ENCODE assay signal across 14 cellular contexts in genomic region chr20:23339986-23340385, GRCh38. TPM values are rescaled to one million over a fixed set of nuclear protein-coding genes. Genes with fewer than 3 reads are reported as not detected.
DNase-seq lines count a peak whose midpoint lies in the region; ATAC-seq, FAIRE-seq and TF ChIP-seq lines count a peak whose summit lies in the region.
"Had no signal": no experiment of that assay in that cellular context is flagged by ENCODE, and none has a peak within 500 bp of the region (broad histone marks: within the 10 kb centered on the region; RNA-seq: fewer than 3 reads in every experiment).

No MANE protein-coding gene starts in this region.

- no peaks in the 10 kb centered on the region for H3F3A ChIP-seq in SK-N-SH (replicated peaks; ENCODE audit: insufficient read depth)
- H3F3A ChIP-seq in smooth muscle cell (ENCODE audit: low read depth), result no peaks in the 10 kb centered on the region

- H3K36me3 ChIP-seq in SK-N-SH (replicated peaks in 1 of 2; ENCODE audit: control insufficient read depth in 1 of 2, insufficient read depth in 2 of 2, low read length in 1 of 2) (no peaks in the 10 kb centered on the region), OCI-LY3 (replicated peaks; ENCODE audit: low read depth, low read length) (no peaks in the 10 kb centered on the region), gastrocnemius medialis (no peaks in the 10 kb centered on the region), smooth muscle cell (ENCODE audit: low read depth) (no peaks in the 10 kb centered on the region)
- H3K36me3 ChIP-seq: BLaER1 had no signal

- WGBS in SK-N-SH (ENCODE audit: low lambda C conversion rate), result 46% methylated on average over 10 of the region's 13 CpGs
- WGBS in A549 (ENCODE audit: missing lambda C conversion rate), result 77% methylated on average over 10 of the region's 13 CpGs
- WGBS in smooth muscle cell (ENCODE audit: low lambda C conversion rate), result 83% methylated on average over 13 of the region's 13 CpGs

- H3K9me2 ChIP-seq in SK-N-SH, result no peaks in the 10 kb centered on the region

- no peaks in the 10 kb centered on the region for H3K79me2 ChIP-seq in SK-N-SH (ENCODE audit: insufficient read depth)
- H3K79me2 ChIP-seq in OCI-LY3 (ENCODE audit: low read length), result no peaks in the 10 kb centered on the region
- H3K79me2 ChIP-seq in smooth muscle cell (ENCODE audit: low read depth), result no peaks in the 10 kb centered on the region

- H3K27ac ChIP-seq in SK-N-SH (ENCODE audit: low read depth in 2 of 2, low read length in 1 of 2), result no peak overlapping the region
- H3K27ac ChIP-seq in A549, result peak overlapping the region; percentile 6 to 60; a peak in 5 of 6 replicates
- H3K27ac ChIP-seq in OCI-LY3 (ENCODE audit: low read length), result no peak overlapping the region
- H3K27ac ChIP-seq in gastrocnemius medialis, result no peak overlapping the region
- no peak overlapping the region for H3K27ac ChIP-seq in smooth muscle cell (ENCODE audit: low read depth)
- H3K27ac ChIP-seq: 22Rv1, BLaER1 had no signal

- in situ Hi-C loops in gastrocnemius medialis (cut with MboI; ENCODE audit: low sequenced_read_pairs in 4 of 4), result loop anchor here (5.0 to 25.0 kb wide), 8 partner anchors 265 to 1003 kb away; partner anchors contain the start of genes THBD (in 2 of the 4), CST9 (in 1 of the 4) and SSTR4 (in 1 of the 4)

- TF ChIP-seq EP300 in SK-N-SH (IDR thresholded peaks at IDR 0.05; ENCODE audit: borderline replicate concordance in 1 of 2, low read depth in 1 of 2, low read length in 1 of 2) (no peak), A549 (IDR thresholded peaks at IDR 0.05) (no peak)

- H3K27me3 ChIP-seq in SK-N-SH (ENCODE audit: insufficient read depth) (peaks cover 31% of the 10 kb centered on the region; the same call in 1 of the 2 replicates), OCI-LY3 (ENCODE audit: low read depth, low read length) (no peaks in the 10 kb centered on the region), gastrocnemius medialis (no peaks in the 10 kb centered on the region), smooth muscle cell (ENCODE audit: low read depth) (no peaks in the 10 kb centered on the region)
- H3K27me3 ChIP-seq: BLaER1 had no signal

- H4K20me1 ChIP-seq in SK-N-SH (ENCODE audit: insufficient read depth) (no peaks in the 10 kb centered on the region), OCI-LY3 (ENCODE audit: insufficient read depth, low read length) (peaks cover 5% of the 10 kb centered on the region; the same call in 1 of the 2 replicates), smooth muscle cell (ENCODE audit: low read depth) (no peaks in the 10 kb centered on the region)
- H4K20me1 ChIP-seq: BLaER1 had no signal

- H3K4me1 ChIP-seq in SK-N-SH (ENCODE audit: control insufficient read depth in 1 of 2, insufficient read depth in 2 of 2, low read depth in 1 of 2, low read length in 1 of 2), result no peaks in the 10 kb centered on the region; a peak in 1 of 4 replicates
- no peaks in the 10 kb centered on the region for H3K4me1 ChIP-seq in A549
- peaks cover 16% of the 10 kb centered on the region for H3K4me1 ChIP-seq in OCI-LY3 (ENCODE audit: low read length)
- peaks cover 6% of the 10 kb centered on the region in 2 donors for H3K4me1 ChIP-seq in gastrocnemius medialis
- H3K4me1 ChIP-seq in smooth muscle cell (ENCODE audit: low read depth), result no peaks in the 10 kb centered on the region

- CTCF ChIA-PET in SK-N-SH (lab: Yijun Ruan, JAX) (interaction anchor here (0.7 to 9.0 kb wide), 23 partner anchors 8 to 1004 kb away, joined by 3 to 131 read pairs (median 4); partner anchors contain the start of genes NAPB and NXT1), A549 (lab: Yijun Ruan, JAX) (interaction anchor here (0.7 to 14.6 kb wide), 64 partner anchors 9 to 1026 kb away, joined by 3 to 378 read pairs (median 5); partner anchors contain the start of genes FOXA2, NXT1 and THBD)

- H2AFZ ChIP-seq in SK-N-SH (ENCODE audit: low read depth), result no peak overlapping the region
- no peak overlapping the region for H2AFZ ChIP-seq in OCI-LY3 (ENCODE audit: low read depth, low read length)
- H2AFZ ChIP-seq in smooth muscle cell (ENCODE audit: low read depth), result no peak overlapping the region
- H2AFZ ChIP-seq: GM23338 had no signal

- TF ChIP-seq RAD21 in SK-N-SH (IDR thresholded peaks at IDR 0.05; ENCODE audit: low read length) (no peak), A549 (conservative IDR thresholded peaks at IDR 0.05 in 1 of 2, IDR thresholded peaks at IDR 0.05 in 1 of 2) (no peak)

- no peak for TF ChIP-seq CTCF in SK-N-SH (IDR thresholded peaks at IDR 0.05)
- no peak for TF ChIP-seq CTCF in A549 (IDR thresholded peaks at IDR 0.05)
- no peak for TF ChIP-seq CTCF in OCI-LY3 (IDR thresholded peaks at IDR 0.05; ENCODE audit: low read depth, low read length)
- no peak for TF ChIP-seq CTCF in gastrocnemius medialis (IDR thresholded peaks at IDR 0.05 in 4 of 5, conservative IDR thresholded peaks at IDR 0.05 in 1 of 5)
- no peak for TF ChIP-seq CTCF in smooth muscle cell (IDR thresholded peaks at IDR 0.05; ENCODE audit: borderline replicate concordance, insufficient read depth, poor library complexity, severe bottlenecking)

- H3K9me3 ChIP-seq in SK-N-SH (no peaks in the 10 kb centered on the region), A549 (no peaks in the 10 kb centered on the region), OCI-LY3 (ENCODE audit: insufficient read depth, low read length) (no peaks in the 10 kb centered on the region), gastrocnemius medialis (no peaks in the 10 kb centered on the region), smooth muscle cell (replicated peaks; ENCODE audit: low read depth) (no peaks in the 10 kb centered on the region)

- DNase-seq in SK-N-SH, result no peak
- DNase-seq in A549 (ENCODE audit: low read depth in 1 of 2, low spot score in 1 of 2), result no peak
- no peak for DNase-seq in sciatic nerve (ENCODE audit: low spot score)
- no peak for DNase-seq in gastrocnemius medialis
- DNase-seq in smooth muscle cell (lab: John Stamatoyannopoulos, UW; ENCODE audit: unreplicated experiment), result no peak
- DNase-seq: DMS 273 treated with DMSO at 0.1 percent for 48 hours had no signal

- TF ChIP-seq POLR2A in A549 (IDR thresholded peaks at IDR 0.05; ENCODE audit: low read length) (no peak), gastrocnemius medialis (IDR thresholded peaks at IDR 0.05) (no peak)

- FAIRE-seq in A549 (lab: Jason Lieb, UNC), result no peak
- FAIRE-seq: GM12878, GM18507 had no signal

- H3K4me3 ChIP-seq in SK-N-SH (ENCODE audit: low read depth in 2 of 2, low read length in 1 of 2) (no peak overlapping the region), A549 (no peak overlapping the region), OCI-LY3 (ENCODE audit: low read length) (no peak overlapping the region), gastrocnemius medialis (no peak overlapping the region), smooth muscle cell (no peak overlapping the region)
- H3K4me3 ChIP-seq: BLaER1, GM12878, GM23338 had no signal

- H3K4me2 ChIP-seq in SK-N-SH (no peak overlapping the region), A549 (no peak overlapping the region), OCI-LY3 (ENCODE audit: low read length) (peak overlapping the region; percentile 68; the same call in 1 of the 2 replicates), smooth muscle cell (no peak overlapping the region)
- H3K4me2 ChIP-seq: BLaER1, GM23338 had no signal

- POLR2A ChIA-PET in SK-N-SH (lab: Yijun Ruan, JAX), result interaction anchor here (0.8 kb wide), 1 partner anchor 10 kb away, joined by 5 read pairs; the partner anchor contains the start of gene NXT1
- POLR2A ChIA-PET in A549 (lab: Yijun Ruan, JAX), result interaction anchor here (1.3 to 4.5 kb wide), 5 partner anchors 10 to 649 kb away, joined by 4 to 48 read pairs (median 9); partner anchors contain the start of genes NXT1 and THBD

- intact Hi-C loops in sciatic nerve (cut with DNase I) (loop anchor here (10.0 kb wide), 1 partner anchor 645 kb away; no protein-coding TSS in a partner anchor), gastrocnemius medialis (cut with DNase I; ENCODE audit: low total_unique reads) (loop anchor here (1.0 to 10.0 kb wide), 3 partner anchors 95 to 1005 kb away; no protein-coding TSS in a partner anchor)

- ATAC-seq in SK-N-SH treated with all-trans-retinoic acid at 6 μM for 48 hours (peak; percentile 10; the same call in 1 of the 3 replicates), A549 (peak; percentile 9 to 32; a peak in 3 of 6 replicates), sciatic nerve (peak; percentile 44), gastrocnemius medialis (no peak), GM21825 (IDR thresholded peaks at IDR 0.05; ENCODE audit: unreplicated experiment) (no peak)

- H3K9ac ChIP-seq in SK-N-SH (no peak overlapping the region), OCI-LY3 (ENCODE audit: low read length) (no peak overlapping the region), smooth muscle cell (ENCODE audit: low read depth) (no peak overlapping the region)
- H3K9ac ChIP-seq: BLaER1 had no signal

TF ChIP-seq in SK-N-SH treated with all-trans-retinoic acid at 6 μM for 48 hours, 23 proteins besides CTCF, POLR2A, EP300 and RAD21 (continues in another document):
- no peak for TF ChIP-seq ZNF8 (CRISPR knock-in tag; IDR thresholded peaks at IDR 0.05)

TF ChIP-seq in SK-N-SH, 30 proteins besides CTCF, POLR2A, EP300 and RAD21 (continues in another document):
- no peak for TF ChIP-seq POLR2AphosphoS5 (IDR thresholded peaks at IDR 0.05; ENCODE audit: low read depth, low read length)

RNA-seq across cellular contexts. Expression of gene NXT1, which starts 10.6 kb away (rescaled TPM):
- polyA plus RNA-seq in SK-N-SH (2012; rRNA removed) (28.2 TPM in 2 replicates), A549 (2011; rRNA removed) (68.2 and 71.8 TPM in 2 replicates), A549 (2017; fragmentation: RNase III; extraction: RNeasy Plus Mini Kit Qiagen cat#74134 plus additional on column Dnase treatment) (44.3 to 45.5 TPM (median 45.1 TPM) in 3 replicates), smooth muscle cell (45.3 and 46.1 TPM in 2 replicates)
- polyA plus RNA-seq in SK-N-SH (2012; cell fraction: cytosol; rRNA removed), result 24.1 and 25.9 TPM in 2 replicates
- polyA plus RNA-seq in SK-N-SH (2012; cell fraction: nucleus; rRNA removed), result 15.3 and 18.1 TPM in 2 replicates
- 97.1 and 104 TPM in 2 replicates for polyA plus RNA-seq in A549 (2012; cell fraction: cytosol; rRNA removed)
- 59.9 and 65.3 TPM in 2 replicates for polyA plus RNA-seq in A549 (2012; cell fraction: nucleus; rRNA removed)
- polyA minus RNA-seq in A549 (2011; rRNA and poly(A)+ RNA removed), result 42.8 and 48.1 TPM in 2 replicates
- total RNA-seq in sciatic nerve (15.9 TPM), gastrocnemius medialis (10 to 100 TPM; 15.2 to 17.9 (median 15.9) TPM), smooth muscle cell (43.7 and 49.6 TPM in 2 replicates)

RNA-seq across cellular contexts. Expression of gene GZF1, which starts 22.0 kb away (rescaled TPM):
- polyA plus RNA-seq in SK-N-SH (2012; rRNA removed), result 15.0 and 20.6 TPM in 2 replicates
- polyA plus RNA-seq in SK-N-SH (2012; cell fraction: cytosol; rRNA removed), result 9.9 and 15.7 TPM in 2 replicates
- 63.0 and 71.0 TPM in 2 replicates for polyA plus RNA-seq in SK-N-SH (2012; cell fraction: nucleus; rRNA removed)
- polyA plus RNA-seq in A549 (2011; rRNA removed), result 24.7 and 33.4 TPM in 2 replicates
- polyA plus RNA-seq in A549 (2012; cell fraction: cytosol; rRNA removed), result 31.3 and 34.5 TPM in 2 replicates
- 37.6 and 68.6 TPM in 2 replicates for polyA plus RNA-seq in A549 (2012; cell fraction: nucleus; rRNA removed)
- 13.2 to 16.1 TPM (median 15.6 TPM) in 3 replicates for polyA plus RNA-seq in A549 (2017; fragmentation: RNase III; extraction: RNeasy Plus Mini Kit Qiagen cat#74134 plus additional on column Dnase treatment)
- 69.4 and 96.5 TPM in 2 replicates for polyA minus RNA-seq in A549 (2011; rRNA and poly(A)+ RNA removed)
- total RNA-seq in sciatic nerve, result 15.7 TPM
- 10 to 100 TPM; 10.1 to 23.0 (median 13.3) TPM for total RNA-seq in gastrocnemius medialis
- total RNA-seq in smooth muscle cell, result 13.7 and 17.3 TPM in 2 replicates
- 6.0 and 7.5 TPM in 2 replicates for polyA plus RNA-seq in smooth muscle cell

Comparison
In these comparisons a context has a peak if more than half of its experiments do, and no peak if none do; other contexts are left out.
1. ATAC-seq: peak in SK-N-SH treated with all-trans-retinoic acid at 6 μM for 48 hours (single experiment), A549 (2 of 2) and sciatic nerve (single experiment); none in gastrocnemius medialis (0 of 2) and GM21825 (single experiment).
2. H3K27ac ChIP-seq: peak in A549 (2 of 2); none in SK-N-SH (0 of 2), OCI-LY3 (single experiment), gastrocnemius medialis (0 of 4) and smooth muscle cell (single experiment).